Comparison of ENCODE assay signal across 8 cellular contexts in genomic region chr9:130186839-130187522, GRCh38. TPM values are rescaled to one million over a fixed set of nuclear protein-coding genes. Genes with fewer than 3 reads are reported as not detected.
DNase-seq lines count a peak whose midpoint lies in the region; ATAC-seq and TF ChIP-seq lines count a peak whose summit lies in the region.

No MANE protein-coding gene starts in this region.

- no peak overlapping the region for H3K4me3 ChIP-seq in NB4 (ENCODE audit: low read depth, low read length)

- DNase-seq in Daoy (ENCODE audit: low read depth) (peak; percentile 90), NB4 (ENCODE audit: low read depth) (peak; percentile 77), dermis blood vessel endothelial cell (peak; percentile 27), mucosa of gallbladder (ENCODE audit: low spot score) (peak; percentile 63), NCI-H146 (lab: John Stamatoyannopoulos, UW) (no peak)

- no peak for TF ChIP-seq CTCF in NB4 (IDR thresholded peaks at IDR 0.05; ENCODE audit: low read depth, low read length)

- no peak for TF ChIP-seq POLR2A in NB4 (IDR thresholded peaks at IDR 0.05; ENCODE audit: extremely low read depth, insufficient read length)

- no peak for ATAC-seq in GM18517 (IDR thresholded peaks at IDR 0.05; ENCODE audit: unreplicated experiment)
- ATAC-seq in HG03520 (IDR thresholded peaks at IDR 0.05; ENCODE audit: unreplicated experiment): no peak
- ATAC-seq in HG03280 (IDR thresholded peaks at IDR 0.05; ENCODE audit: unreplicated experiment): no peak

RNA-seq across cellular contexts. Expression of gene NCS1, which starts 14.8 kb away (rescaled TPM):
- total RNA-seq in Daoy (2014; rRNA removed; shearing (Covaris generic)): 40.7 and 49.6 TPM in 2 replicates
- total RNA-seq in dermis blood vessel endothelial cell (8.2 and 12.3 TPM in 2 replicates), mucosa of gallbladder (50.3 TPM)
